In the genomic region with DNA sequence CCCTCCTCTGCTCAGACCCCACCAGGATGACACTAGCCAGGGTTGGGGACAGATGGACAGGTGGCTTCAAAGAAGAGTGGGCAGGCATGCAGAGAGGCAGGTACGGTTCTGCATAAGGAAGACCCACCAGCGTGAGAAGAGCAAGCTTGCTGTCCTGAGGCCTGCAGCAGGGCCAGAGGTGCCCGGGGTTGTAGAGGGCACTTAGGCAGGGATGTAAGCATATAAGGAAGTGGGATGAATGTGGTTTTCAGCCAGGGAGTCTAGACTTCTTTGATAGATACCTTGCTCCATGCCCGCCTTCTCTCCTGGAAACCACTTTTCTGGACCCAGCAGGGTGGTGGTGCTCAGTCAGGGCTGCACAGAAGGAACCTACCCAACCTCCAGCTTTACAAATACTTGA, we compare ENCODE assay signal across 14 cellular contexts. TPM values are rescaled to one million over a fixed set of nuclear protein-coding genes. Genes with fewer than 3 reads are reported as not detected.
DNase-seq lines count a peak whose midpoint lies in the region; ATAC-seq and TF ChIP-seq lines count a peak whose summit lies in the region.
"Had no signal": no experiment of that assay in that cellular context is flagged by ENCODE, and none has a peak within 500 bp of the region (broad histone marks: within the 10 kb centered on the region; RNA-seq: fewer than 3 reads in every experiment).

No MANE protein-coding gene starts in this region.

- CTCF ChIA-PET in CD8-positive, alpha-beta memory T cell (lab: Charles Lee): no interaction called here
- CTCF ChIA-PET in HEK293 (lab: Yijun Ruan, JAX): interaction anchor here (1.3 kb wide), 1 partner anchor 32 kb away, joined by 4 read pairs; no protein-coding TSS in a partner anchor

- 98% methylated on average over 4 of the region's 4 CpGs for WGBS in hepatocyte (ENCODE audit: low lambda C conversion rate, missing lambda C conversion rate)

- no peak for DNase-seq in CD8-positive, alpha-beta memory T cell
- DNase-seq in hepatocyte (ENCODE audit: low spot score) (no peak), NCI-H510A treated with DMSO at 0.1 percent for 48 hours (lab: John Stamatoyannopoulos, UW) (no peak), NCI-H146 treated with DMSO at 0.1 percent for 48 hours (lab: John Stamatoyannopoulos, UW; ENCODE audit: unreplicated experiment) (no peak)
- DNase-seq: activated CD4-positive, alpha-beta T cell treated with anti-CD3 and anti-CD28 coated beads for 36 hours; activated T-cell treated with anti-CD3 and anti-CD28 coated beads, Interleukin-2, amount 50 U/mL, for 24 hours; CD4-positive, CD25-positive, alpha-beta regulatory T cell; NCI-H2171 had no signal

- H3K36me3 Mint-ChIP-seq in CD8-positive, alpha-beta memory T cell: peaks cover 0 to 7% (median 0%) of the 10 kb centered on the region in 3 donors
- no peaks in the 10 kb centered on the region for H3K36me3 Mint-ChIP-seq in nephron (ENCODE audit: low read depth)
- H3K36me3 Mint-ChIP-seq: CD4-positive, CD25-positive, alpha-beta regulatory T cell had no signal

- no peaks in the 10 kb centered on the region for H3K9me3 ChIP-seq in CD8-positive, alpha-beta memory T cell (ENCODE audit: low read length)
- H3K9me3 ChIP-seq in HEK293 (ENCODE audit: control insufficient read depth, insufficient read depth, low read depth, low read length) (no peaks in the 10 kb centered on the region), hepatocyte (ENCODE audit: low read depth) (no peaks in the 10 kb centered on the region)
- H3K9me3 ChIP-seq: HAP-1 had no signal

- POLR2A ChIA-PET in CD8-positive, alpha-beta memory T cell (lab: Charles Lee): no interaction called here
- POLR2A ChIA-PET in HEK293 (lab: Yijun Ruan, JAX): no interaction called here

- H3K4me1 ChIP-seq in CD8-positive, alpha-beta memory T cell (ENCODE audit: insufficient read depth, low read length): peaks cover 4% of the 10 kb centered on the region
- peaks cover 6% of the 10 kb centered on the region; the same call in 1 of the 2 replicates for H3K4me1 ChIP-seq in HEK293 (ENCODE audit: control insufficient read depth, insufficient read depth, low read length)
- peaks cover 6% of the 10 kb centered on the region for H3K4me1 ChIP-seq in hepatocyte (ENCODE audit: insufficient read depth)

- H3K79me2 ChIP-seq in hepatocyte: no peaks in the 10 kb centered on the region

- H4K20me1 ChIP-seq in hepatocyte (ENCODE audit: insufficient read depth, poor library complexity, severe bottlenecking): no peaks in the 10 kb centered on the region

- H3K4me1 Mint-ChIP-seq in CD8-positive, alpha-beta memory T cell: peaks cover 8 to 14% (median 8%) of the 10 kb centered on the region in 3 donors
- H3K4me1 Mint-ChIP-seq in nephron: peaks cover 21% of the 10 kb centered on the region

- no peak overlapping the region for H3K4me3 ChIP-seq in CD8-positive, alpha-beta memory T cell (ENCODE audit: low read length)
- H3K4me3 ChIP-seq in HEK293 (ENCODE audit: low read depth, low read length): no peak overlapping the region
- no peak overlapping the region for H3K4me3 ChIP-seq in hepatocyte
- H3K4me3 ChIP-seq: HAP-1 had no signal

- H3K9me3 Mint-ChIP-seq in CD8-positive, alpha-beta memory T cell: no peaks in the 10 kb centered on the region
- H3K9me3 Mint-ChIP-seq in nephron: no peaks in the 10 kb centered on the region
- H3K9me3 Mint-ChIP-seq: activated T-cell treated with anti-CD3 and anti-CD28 coated beads, Interleukin-2, amount 50 U/mL, for 24 hours; stimulated activated naive CD8-positive, alpha-beta T cell treated with anti-CD3 and anti-CD28 coated beads, Interleukin-15, Interleukin-2, amounts not matched to agents 100 ng/mL and 50 ng/mL, for 24 hours had no signal

- no peaks in the 10 kb centered on the region for H3K9me2 ChIP-seq in hepatocyte (replicated peaks; ENCODE audit: insufficient read depth)

- H3K27me3 Mint-ChIP-seq in CD8-positive, alpha-beta memory T cell: peaks cover 30 to 49% of the 10 kb centered on the region in 2 donors
- H3K27me3 Mint-ChIP-seq in nephron (ENCODE audit: low read depth): peaks cover 27% of the 10 kb centered on the region

- no peak overlapping the region for H2AFZ ChIP-seq in hepatocyte

- TF ChIP-seq CTCF in HEK293 (tag by site-specific recombination; IDR thresholded peaks at IDR 0.05) (no peak), hepatocyte (IDR thresholded peaks at IDR 0.05; ENCODE audit: poor library complexity) (no peak), nephron (IDR thresholded peaks at IDR 0.05; ENCODE audit: unreplicated experiment in 3 of 3) (no peak)

- peaks cover 15% of the 10 kb centered on the region for H3K27me3 ChIP-seq in CD8-positive, alpha-beta memory T cell (ENCODE audit: insufficient read depth, low read length, poor library complexity, severe bottlenecking)
- H3K27me3 ChIP-seq in hepatocyte: no peaks in the 10 kb centered on the region

- no peak for ATAC-seq in GM18858 (IDR thresholded peaks at IDR 0.05; ENCODE audit: unreplicated experiment)
- ATAC-seq: activated CD4-positive, alpha-beta T cell treated with anti-CD3 and anti-CD28 coated beads for 36 hours had no signal

- no peak overlapping the region for H3K27ac ChIP-seq in CD8-positive, alpha-beta memory T cell (ENCODE audit: low read depth, low read length)
- H3K27ac ChIP-seq in HEK293 (ENCODE audit: extremely low read depth, low read depth, low read length): no peak overlapping the region
- peak overlapping the region; percentile 84 for H3K27ac ChIP-seq in hepatocyte

- peak overlapping the region in 6 of 7 donors; percentile 3 to 79 (median 33) for H3K4me3 Mint-ChIP-seq in CD8-positive, alpha-beta memory T cell
- peak overlapping the region; percentile 71 to 82 (median 77) for H3K4me3 Mint-ChIP-seq in nephron
- H3K4me3 Mint-ChIP-seq: activated CD4-positive, alpha-beta T cell treated with anti-CD3 and anti-CD28 coated beads for 36 hours; activated T-cell treated with anti-CD3 and anti-CD28 coated beads, Interleukin-2, amount 50 U/mL, for 24 hours; stimulated activated naive CD8-positive, alpha-beta T cell treated with anti-CD3 and anti-CD28 coated beads, Interleukin-15, Interleukin-2, amounts not matched to agents 100 ng/mL and 50 ng/mL, for 24 hours had no signal

- no peak overlapping the region for H3K27ac Mint-ChIP-seq in CD8-positive, alpha-beta memory T cell
- H3K27ac Mint-ChIP-seq in nephron: peak overlapping the region in 2 of 3 experiments; percentile 0 to 71
- H3K27ac Mint-ChIP-seq: activated CD4-positive, alpha-beta T cell treated with anti-CD3 and anti-CD28 coated beads for 36 hours; activated T-cell treated with anti-CD3 and anti-CD28 coated beads, Interleukin-2, amount 50 U/mL, for 24 hours; stimulated activated naive CD8-positive, alpha-beta T cell treated with anti-CD3 and anti-CD28 coated beads, Interleukin-15, Interleukin-2, amounts not matched to agents 100 ng/mL and 50 ng/mL, for 24 hours had no signal

- H3K4me2 ChIP-seq in hepatocyte: peak overlapping the region; percentile 82

- no peaks in the 10 kb centered on the region for H3K36me3 ChIP-seq in CD8-positive, alpha-beta memory T cell (ENCODE audit: insufficient read depth, low read length)
- H3K36me3 ChIP-seq in HEK293 (ENCODE audit: control insufficient read depth in 2 of 2, insufficient read depth in 1 of 2, low read length in 2 of 2) (no peaks in the 10 kb centered on the region), hepatocyte (replicated peaks; ENCODE audit: insufficient read depth, low read depth) (no peaks in the 10 kb centered on the region)
- H3K36me3 ChIP-seq: HAP-1 had no signal

TF ChIP-seq in HEK293, 187 proteins besides CTCF, POLR2A, EP300 and RAD21:
- no peak for TF ChIP-seq ZBTB21 (tag by site-specific recombination; IDR thresholded peaks at IDR 0.05)
- TF ChIP-seq, protein P1, sequence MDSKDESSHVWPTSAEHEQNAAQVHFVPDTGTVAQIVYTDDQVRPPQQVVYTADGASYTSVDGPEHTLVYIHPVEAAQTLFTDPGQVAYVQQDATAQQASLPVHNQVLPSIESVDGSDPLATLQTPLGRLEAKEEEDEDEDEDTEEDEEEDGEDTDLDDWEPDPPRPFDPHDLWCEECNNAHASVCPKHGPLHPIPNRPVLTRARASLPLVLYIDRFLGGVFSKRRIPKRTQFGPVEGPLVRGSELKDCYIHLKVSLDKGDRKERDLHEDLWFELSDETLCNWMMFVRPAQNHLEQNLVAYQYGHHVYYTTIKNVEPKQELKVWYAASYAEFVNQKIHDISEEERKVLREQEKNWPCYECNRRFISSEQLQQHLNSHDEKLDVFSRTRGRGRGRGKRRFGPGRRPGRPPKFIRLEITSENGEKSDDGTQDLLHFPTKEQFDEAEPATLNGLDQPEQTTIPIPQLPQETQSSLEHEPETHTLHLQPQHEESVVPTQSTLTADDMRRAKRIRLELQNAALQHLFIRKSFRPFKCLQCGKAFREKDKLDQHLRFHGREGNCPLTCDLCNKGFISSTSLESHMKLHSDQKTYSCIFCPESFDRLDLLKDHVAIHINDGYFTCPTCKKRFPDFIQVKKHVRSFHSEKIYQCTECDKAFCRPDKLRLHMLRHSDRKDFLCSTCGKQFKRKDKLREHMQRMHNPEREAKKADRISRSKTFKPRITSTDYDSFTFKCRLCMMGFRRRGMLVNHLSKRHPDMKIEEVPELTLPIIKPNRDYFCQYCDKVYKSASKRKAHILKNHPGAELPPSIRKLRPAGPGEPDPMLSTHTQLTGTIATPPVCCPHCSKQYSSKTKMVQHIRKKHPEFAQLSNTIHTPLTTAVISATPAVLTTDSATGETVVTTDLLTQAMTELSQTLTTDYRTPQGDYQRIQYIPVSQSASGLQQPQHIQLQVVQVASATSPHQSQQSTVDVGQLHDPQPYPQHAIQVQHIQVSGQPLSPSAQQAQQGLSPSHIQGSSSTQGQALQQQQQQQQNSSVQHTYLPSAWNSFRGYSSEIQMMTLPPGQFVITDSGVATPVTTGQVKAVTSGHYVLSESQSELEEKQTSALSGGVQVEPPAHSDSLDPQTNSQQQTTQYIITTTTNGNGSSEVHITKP (tag by site-specific recombination; IDR thresholded peaks at IDR 0.05): peak; percentile 27; the same call in 1 of the 2 replicates
- TF ChIP-seq, protein P2, sequence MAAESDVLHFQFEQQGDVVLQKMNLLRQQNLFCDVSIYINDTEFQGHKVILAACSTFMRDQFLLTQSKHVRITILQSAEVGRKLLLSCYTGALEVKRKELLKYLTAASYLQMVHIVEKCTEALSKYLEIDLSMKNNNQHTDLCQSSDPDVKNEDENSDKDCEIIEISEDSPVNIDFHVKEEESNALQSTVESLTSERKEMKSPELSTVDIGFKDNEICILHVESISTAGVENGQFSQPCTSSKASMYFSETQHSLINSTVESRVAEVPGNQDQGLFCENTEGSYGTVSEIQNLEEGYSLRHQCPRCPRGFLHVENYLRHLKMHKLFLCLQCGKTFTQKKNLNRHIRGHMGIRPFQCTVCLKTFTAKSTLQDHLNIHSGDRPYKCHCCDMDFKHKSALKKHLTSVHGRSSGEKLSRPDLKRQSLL (tag by site-specific recombination; IDR thresholded peaks at IDR 0.05): no peak
- no peak for TF ChIP-seq ZSCAN30 (tag by site-specific recombination; IDR thresholded peaks at IDR 0.05)
- no peak for TF ChIP-seq ZNF132 (tag by site-specific recombination; IDR thresholded peaks at IDR 0.05; ENCODE audit: borderline replicate concordance)

RNA-seq across cellular contexts. Expression of a gene that starts 1.4 kb away (rescaled TPM):
- under 1 TPM in 1 of 2 experiments, not detected in 1; 0.28 TPM for total RNA-seq in CD8-positive, alpha-beta memory T cell
- polyA plus RNA-seq in CD8-positive, alpha-beta memory T cell: not detected
- 35.1 and 40.0 TPM in 2 replicates for total RNA-seq in hepatocyte
- 18.9 and 20.5 TPM in 2 replicates for polyA plus RNA-seq in hepatocyte
- total RNA-seq: CD4-positive, CD25-positive, alpha-beta regulatory T cell; OCI-LY7 had no signal

Comparison
In these comparisons a context has a peak if more than half of its experiments do, and no peak if none do; other contexts are left out.
1. H3K27ac Mint-ChIP-seq: peak in nephron (2 of 3); none in CD8-positive, alpha-beta memory T cell (0 of 8).
2. RNA of a gene that starts 1.4 kb away (total RNA-seq): 35.1 to 40.0 TPM in hepatocyte; 0.28 TPM in CD8-positive, alpha-beta memory T cell; every median in the first group is over 10 times any median in the second.